Comparison of ENCODE assay signal across 15 cellular contexts in genomic region chr17:45923511-45924268, GRCh38. TPM values are rescaled to one million over a fixed set of nuclear protein-coding genes. Genes with fewer than 3 reads are reported as not detected.
DNase-seq lines count a peak whose midpoint lies in the region.
"Had no signal": no experiment of that assay in that cellular context is flagged by ENCODE, and none has a peak within 500 bp of the region (broad histone marks: within the 10 kb centered on the region; RNA-seq: fewer than 3 reads in every experiment).

No MANE protein-coding gene starts in this region.

- peaks cover 10% of the 10 kb centered on the region for H3K36me3 ChIP-seq in SK-N-MC (ENCODE audit: insufficient read depth, low read length)

- H3K9ac ChIP-seq in SK-N-MC (ENCODE audit: insufficient read length): peak overlapping the region; percentile 30

- H3K9me3 ChIP-seq in SK-N-MC (ENCODE audit: low read depth, low read length): no peaks in the 10 kb centered on the region

- in situ Hi-C loops in G401 (cut with HindIII; ENCODE audit: low sequenced_read_pairs): no loop called here

- DNase-seq in SKM-1 treated with dmso at 0.1 percent for 144 hours (lab: John Stamatoyannopoulos, UW; ENCODE audit: unreplicated experiment) (peak; percentile 55), SKM-1 (lab: John Stamatoyannopoulos, UW; ENCODE audit: unreplicated experiment) (no peak), SK-N-MC (ENCODE audit: low read depth, low spot score) (peak; percentile 80), kidney glomerular epithelial cell (lab: John Stamatoyannopoulos, UW) (peak; percentile 2), substantia nigra (lab: John Stamatoyannopoulos, UW) (no peak), G401 (ENCODE audit: low spot score) (no peak), COLO668 (lab: John Stamatoyannopoulos, UW; ENCODE audit: unreplicated experiment) (no peak), NCI-H2107 (lab: John Stamatoyannopoulos, UW) (no peak)
- DNase-seq: activated CD4-positive, alpha-beta T cell treated with anti-CD3 and anti-CD28 coated beads, Interleukin-2, amount 50 U/mL, for 4 hours; activated T-cell treated with anti-CD3 and anti-CD28 coated beads, Interleukin-2, amount 50 U/mL, for 48 hours; hypothalamus; naive thymus-derived CD4-positive, alpha-beta T cell; NCI-H774; RPMI8226; stimulated activated naive B cell treated with anti-CD40 and anti-IgM and Interleukin-4, amounts not matched to agents 10 μg/mL and 1 μg/mL and 100 μg/mL, for 72 hours had no signal

- H3K27ac ChIP-seq in SK-N-MC (peak overlapping the region; percentile 97), substantia nigra (ENCODE audit: low read depth, low read length, poor library complexity, severe bottlenecking) (peak overlapping the region; percentile 11)

- H3K4me3 ChIP-seq in SK-N-MC: peak overlapping the region; percentile 54

RNA-seq across cellular contexts. Expression of gene MAPT, which starts 29.3 kb away (rescaled TPM):
- 0.44 TPM in 1 of 2 replicates, not detected in the other for total RNA-seq in G401 (2014; rRNA removed; shearing (Covaris generic))

Comparison
In these comparisons a context has a peak if more than half of its experiments do, and no peak if none do; other contexts are left out.
1. DNase-seq: peak in SKM-1 treated with dmso at 0.1 percent for 144 hours (single experiment), SK-N-MC (single experiment) and kidney glomerular epithelial cell (single experiment); none in SKM-1 (single experiment), substantia nigra (0 of 49), G401 (single experiment), COLO668 (single experiment) and NCI-H2107 (single experiment).